Comparison of ENCODE assay signal across 10 cellular contexts in the genomic region with DNA sequence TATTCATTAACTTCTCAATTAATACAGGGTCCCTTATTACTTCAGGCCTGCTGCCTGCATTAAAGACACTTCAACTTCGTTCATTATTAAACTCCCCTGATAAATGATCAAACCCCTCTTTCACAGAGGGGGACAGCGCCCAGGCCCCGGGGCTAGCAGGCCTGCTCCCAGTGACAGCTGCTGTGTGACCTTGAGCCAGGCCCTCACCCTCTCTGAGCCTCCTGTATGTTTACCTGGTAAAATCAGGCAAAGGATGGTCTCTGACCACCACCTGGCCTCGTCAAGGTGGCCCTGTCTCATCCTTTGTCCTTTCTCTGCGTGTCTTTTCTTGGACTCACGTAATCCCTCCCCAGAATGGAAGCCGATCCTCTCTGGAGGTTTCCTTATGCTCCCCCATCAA. TPM values are rescaled to one million over a fixed set of nuclear protein-coding genes. Genes with fewer than 3 reads are reported as not detected.
"Had no signal": no experiment of that assay in that cellular context is flagged by ENCODE, and none has a peak within 500 bp of the region (broad histone marks: within the 10 kb centered on the region; RNA-seq: fewer than 3 reads in every experiment).

No MANE protein-coding gene starts in this region.

- ATAC-seq: GM23338 had no signal

- H3K4me3 Mint-ChIP-seq: GM23338, H9, HFFc6, IgD-negative memory B cell had no signal

- H3K4me2 ChIP-seq: GM23338 had no signal

- H3K9me3 Mint-ChIP-seq: GM23338, H9, HFFc6, IgD-negative memory B cell had no signal

- H3K27ac Mint-ChIP-seq: GM23338, H9, HFFc6, IgD-negative memory B cell had no signal

- H2AFZ ChIP-seq: GM23338 had no signal

- FAIRE-seq: H1, H54, HTR-8/SVneo had no signal

- DNase-seq: H9, HCEC 1CT, HFFc6, KG1 had no signal

- H3K4me1 Mint-ChIP-seq: IgD-negative memory B cell had no signal

- H3K4me3 ChIP-seq: GM23338 had no signal

- H3K36me3 Mint-ChIP-seq: IgD-negative memory B cell had no signal

RNA-seq across cellular contexts. Expression of gene ELFN2, which starts 34.4 kb away (rescaled TPM):
- total RNA-seq: HT-29 had no signal
- polyA plus RNA-seq: IgD-negative memory B cell had no signal
